Comparison of ENCODE assay signal across 10 cellular contexts in the genomic region with DNA sequence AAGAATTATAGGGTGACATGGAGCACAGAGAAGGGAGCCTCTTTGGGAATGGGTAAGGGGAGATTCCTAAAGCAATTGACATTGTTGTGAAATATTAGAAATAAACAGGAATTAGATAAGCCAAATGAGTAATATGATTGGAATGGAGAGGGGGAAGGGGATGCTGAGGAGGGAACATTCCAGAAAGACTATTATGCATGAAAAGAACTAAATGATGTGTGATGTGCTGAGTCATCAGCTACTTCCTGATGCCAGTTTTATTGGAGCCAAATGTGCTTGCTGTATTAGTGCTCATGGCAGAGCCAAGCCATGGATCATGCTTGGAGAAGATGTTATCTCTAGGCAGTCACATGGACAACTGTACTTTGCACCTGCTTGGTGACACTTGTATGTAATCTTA.
DNase-seq lines count a peak whose midpoint lies in the region; TF ChIP-seq lines count a peak whose summit lies in the region.
"Had no signal": no experiment of that assay in that cellular context is flagged by ENCODE, and none has a peak within 500 bp of the region (broad histone marks: within the 10 kb centered on the region; RNA-seq: fewer than 3 reads in every experiment).

No MANE protein-coding gene starts in this region.

- no peaks in the 10 kb centered on the region for H3K4me1 Mint-ChIP-seq in glutamatergic neuron (ENCODE audit: low read depth, unreplicated experiment)

- H3K4me3 Mint-ChIP-seq in glutamatergic neuron (ENCODE audit: unreplicated experiment): no peak overlapping the region
- H3K4me3 Mint-ChIP-seq: T-helper 1 cell treated with Interleukin-12 subunit alpha and Interleukin-12 subunit beta and Interleukin-4 antibody, amounts not matched to agents 30 μg/mL and 1 μg/mL, for 36 hours; type B pancreatic cell had no signal

- CTCF ChIA-PET in BJ (lab: Yijun Ruan, JAX): no interaction called here

- POLR2A ChIA-PET in BJ (lab: Charles Lee): no interaction called here

- no peaks in the 10 kb centered on the region for H3K9me3 ChIP-seq in MG63

- H3K4me3 ChIP-seq in BJ (ENCODE audit: low read depth, low read length): no peak overlapping the region
- H3K4me3 ChIP-seq in MG63: no peak overlapping the region
- no peak overlapping the region for H3K4me3 ChIP-seq in choroid plexus epithelial cell (ENCODE audit: low read depth, low read length)

- H3K36me3 ChIP-seq in BJ (ENCODE audit: control insufficient read depth, insufficient read depth, low read length): no peaks in the 10 kb centered on the region
- H3K36me3 ChIP-seq in MG63: peaks cover 3% of the 10 kb centered on the region

- no peaks in the 10 kb centered on the region for H3K36me3 Mint-ChIP-seq in glutamatergic neuron (ENCODE audit: unreplicated experiment)
- H3K36me3 Mint-ChIP-seq: type B pancreatic cell had no signal

- DNase-seq in BJ (ENCODE audit: low read depth) (peak; percentile 53), MG63 (peak; percentile 59), choroid plexus epithelial cell (ENCODE audit: low read depth) (peak; percentile 80), left kidney (ENCODE audit: low read depth, low spot score) (peak; percentile 9), NCI-H526 (lab: John Stamatoyannopoulos, UW) (no peak), NCI-H187 treated with DMSO at 0.1 percent for 48 hours (lab: John Stamatoyannopoulos, UW) (no peak), glutamatergic neuron (no peak)
- DNase-seq in stimulated activated CD4-positive, alpha-beta T cell treated with anti-CD3 and anti-CD28 coated beads, Interleukin-4, amount 100 ng/mL, for 1 hour: no peak

- no peaks in the 10 kb centered on the region for H3K9me3 Mint-ChIP-seq in glutamatergic neuron (ENCODE audit: unreplicated experiment)

- no peaks in the 10 kb centered on the region for H3K27me3 ChIP-seq in BJ (ENCODE audit: control insufficient read depth, insufficient read depth, low read length)
- no peaks in the 10 kb centered on the region for H3K27me3 ChIP-seq in MG63

- TF ChIP-seq CTCF in BJ (IDR thresholded peaks at IDR 0.05; ENCODE audit: insufficient read depth, low read depth, low read length) (no peak), choroid plexus epithelial cell (conservative IDR thresholded peaks at IDR 0.05; ENCODE audit: low read depth, low read length) (no peak), glutamatergic neuron (IDR thresholded peaks at IDR 0.05; ENCODE audit: partially characterized antibody, unreplicated experiment) (no peak)

- H3K27ac Mint-ChIP-seq in glutamatergic neuron (ENCODE audit: unreplicated experiment): no peak overlapping the region
- H3K27ac Mint-ChIP-seq: T-helper 1 cell treated with Interleukin-12 subunit alpha and Interleukin-12 subunit beta and Interleukin-4 antibody, amounts not matched to agents 30 μg/mL and 1 μg/mL, for 36 hours; type B pancreatic cell had no signal

- H3K27me3 Mint-ChIP-seq in glutamatergic neuron (ENCODE audit: unreplicated experiment): no peaks in the 10 kb centered on the region
- H3K27me3 Mint-ChIP-seq: type B pancreatic cell had no signal

Comparison
In these comparisons a context has a peak if more than half of its experiments do, and no peak if none do; other contexts are left out.
1. DNase-seq: peak in BJ (single experiment), MG63 (single experiment), choroid plexus epithelial cell (single experiment) and left kidney (single experiment); none in NCI-H526 (0 of 2), NCI-H187 treated with DMSO at 0.1 percent for 48 hours (single experiment), stimulated activated CD4-positive, alpha-beta T cell treated with anti-CD3 and anti-CD28 coated beads, Interleukin-4, amount 100 ng/mL, for 1 hour (single experiment) and glutamatergic neuron (single experiment).